2 cellular contexts compared by ENCODE assay signal in the genomic region with DNA sequence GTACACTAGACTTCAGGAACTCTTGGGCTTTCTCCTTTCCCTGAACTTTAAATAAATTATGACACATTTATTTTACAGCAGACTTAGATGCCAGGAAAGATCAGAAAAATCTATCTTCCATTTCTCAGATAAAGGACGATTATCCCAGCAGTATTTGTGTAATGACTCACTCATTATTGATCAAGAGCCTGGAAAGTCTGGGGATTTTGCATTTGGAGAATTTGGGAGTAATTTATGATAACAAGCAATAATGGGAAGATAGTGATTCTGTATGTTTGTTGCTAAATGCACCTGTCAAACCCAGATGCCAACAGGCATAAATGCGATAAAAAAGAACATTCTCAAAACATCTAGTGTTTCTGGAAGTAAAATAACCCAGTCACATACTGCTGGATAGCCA.
A peak's percentile ranks its signal among the peaks of the same experiment; 100 is the strongest.
TF ChIP-seq lines count a peak whose summit lies in the region.

No MANE protein-coding gene starts in this region.

TF ChIP-seq in SK-N-SH treated with all-trans-retinoic acid at 6 μM for 48 hours, 23 proteins besides CTCF, POLR2A, EP300 and RAD21 (continued from another document):
- TF ChIP-seq SNAI2 (CRISPR knock-in tag; IDR thresholded peaks at IDR 0.05) (no peak), ESRRG (CRISPR knock-in tag; IDR thresholded peaks at IDR 0.05) (no peak), TOX (CRISPR knock-in tag; IDR thresholded peaks at IDR 0.05; ENCODE audit: borderline replicate concordance) (peak; percentile 60), ZNF8 (CRISPR knock-in tag; IDR thresholded peaks at IDR 0.05) (no peak), ZNF565 (CRISPR knock-in tag; conservative IDR thresholded peaks at IDR 0.05; ENCODE audit: low read depth) (no peak), RARB (CRISPR knock-in tag; IDR thresholded peaks at IDR 0.05) (no peak), ISL1 (CRISPR knock-in tag; IDR thresholded peaks at IDR 0.05) (peak; percentile 86)
- TF ChIP-seq, protein P1, sequence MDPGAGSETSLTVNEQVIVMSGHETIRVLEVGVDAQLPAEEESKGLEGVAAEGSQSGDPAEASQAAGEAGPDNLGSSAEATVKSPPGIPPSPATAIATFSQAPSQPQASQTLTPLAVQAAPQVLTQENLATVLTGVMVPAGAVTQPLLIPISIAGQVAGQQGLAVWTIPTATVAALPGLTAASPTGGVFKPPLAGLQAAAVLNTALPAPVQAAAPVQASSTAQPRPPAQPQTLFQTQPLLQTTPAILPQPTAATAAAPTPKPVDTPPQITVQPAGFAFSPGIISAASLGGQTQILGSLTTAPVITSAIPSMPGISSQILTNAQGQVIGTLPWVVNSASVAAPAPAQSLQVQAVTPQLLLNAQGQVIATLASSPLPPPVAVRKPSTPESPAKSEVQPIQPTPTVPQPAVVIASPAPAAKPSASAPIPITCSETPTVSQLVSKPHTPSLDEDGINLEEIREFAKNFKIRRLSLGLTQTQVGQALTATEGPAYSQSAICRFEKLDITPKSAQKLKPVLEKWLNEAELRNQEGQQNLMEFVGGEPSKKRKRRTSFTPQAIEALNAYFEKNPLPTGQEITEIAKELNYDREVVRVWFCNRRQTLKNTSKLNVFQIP (CRISPR knock-in tag; IDR thresholded peaks at IDR 0.05; ENCODE audit: borderline replicate concordance, low read depth): no peak

TF ChIP-seq in SK-N-SH, 30 proteins besides CTCF, POLR2A, EP300 and RAD21 (continued from another document):
- TF ChIP-seq NRF1 (IDR thresholded peaks at IDR 0.05; ENCODE audit: low read depth, low read length) (no peak), FOXM1 (IDR thresholded peaks at IDR 0.05; ENCODE audit: low read depth) (no peak), TEAD4 (IDR thresholded peaks at IDR 0.05; ENCODE audit: borderline replicate concordance, insufficient read depth) (no peak), ELF1 (IDR thresholded peaks at IDR 0.05) (no peak), JUND (IDR thresholded peaks at IDR 0.05) (no peak), FOSL2 (IDR thresholded peaks at IDR 0.05; ENCODE audit: borderline replicate concordance, low read depth) (no peak), EZH2phosphoT487 (IDR thresholded peaks at IDR 0.05; ENCODE audit: borderline replicate concordance, low read depth) (no peak), GABPA (IDR thresholded peaks at IDR 0.05; ENCODE audit: low read depth) (no peak), CHD2 (IDR thresholded peaks at IDR 0.05; ENCODE audit: low read length, partially characterized antibody) (no peak), RCOR1 (IDR thresholded peaks at IDR 0.05; ENCODE audit: low read length) (no peak), RXRA (IDR thresholded peaks at IDR 0.05; ENCODE audit: borderline replicate concordance, low read depth) (no peak), YY1 (IDR thresholded peaks at IDR 0.05; ENCODE audit: low read depth) (no peak), MEF2A (IDR thresholded peaks at IDR 0.05; ENCODE audit: borderline replicate concordance, low read depth) (no peak), FOXJ3 (CRISPR knock-in tag; IDR thresholded peaks at IDR 0.05) (no peak), RFX5 (IDR thresholded peaks at IDR 0.05; ENCODE audit: low read length) (no peak), SMC3 (IDR thresholded peaks at IDR 0.05; ENCODE audit: low read depth, low read length) (no peak)
- TF ChIP-seq, protein P2, sequence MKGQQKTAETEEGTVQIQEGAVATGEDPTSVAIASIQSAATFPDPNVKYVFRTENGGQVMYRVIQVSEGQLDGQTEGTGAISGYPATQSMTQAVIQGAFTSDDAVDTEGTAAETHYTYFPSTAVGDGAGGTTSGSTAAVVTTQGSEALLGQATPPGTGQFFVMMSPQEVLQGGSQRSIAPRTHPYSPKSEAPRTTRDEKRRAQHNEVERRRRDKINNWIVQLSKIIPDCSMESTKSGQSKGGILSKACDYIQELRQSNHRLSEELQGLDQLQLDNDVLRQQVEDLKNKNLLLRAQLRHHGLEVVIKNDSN (IDR thresholded peaks at IDR 0.05; ENCODE audit: borderline replicate concordance, low read depth): no peak
- TF ChIP-seq, protein P3, sequence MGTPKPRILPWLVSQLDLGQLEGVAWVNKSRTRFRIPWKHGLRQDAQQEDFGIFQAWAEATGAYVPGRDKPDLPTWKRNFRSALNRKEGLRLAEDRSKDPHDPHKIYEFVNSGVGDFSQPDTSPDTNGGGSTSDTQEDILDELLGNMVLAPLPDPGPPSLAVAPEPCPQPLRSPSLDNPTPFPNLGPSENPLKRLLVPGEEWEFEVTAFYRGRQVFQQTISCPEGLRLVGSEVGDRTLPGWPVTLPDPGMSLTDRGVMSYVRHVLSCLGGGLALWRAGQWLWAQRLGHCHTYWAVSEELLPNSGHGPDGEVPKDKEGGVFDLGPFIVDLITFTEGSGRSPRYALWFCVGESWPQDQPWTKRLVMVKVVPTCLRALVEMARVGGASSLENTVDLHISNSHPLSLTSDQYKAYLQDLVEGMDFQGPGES (IDR thresholded peaks at IDR 0.05; ENCODE audit: low read depth, low read length): no peak
- TF ChIP-seq, protein P4, sequence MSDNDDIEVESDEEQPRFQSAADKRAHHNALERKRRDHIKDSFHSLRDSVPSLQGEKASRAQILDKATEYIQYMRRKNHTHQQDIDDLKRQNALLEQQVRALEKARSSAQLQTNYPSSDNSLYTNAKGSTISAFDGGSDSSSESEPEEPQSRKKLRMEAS (IDR thresholded peaks at IDR 0.05; ENCODE audit: low read depth): no peak
TF ChIP-seq in SK-N-SH: peak in this region for 0.
